Comparison of ENCODE assay signal across 27 cellular contexts in the genomic region with DNA sequence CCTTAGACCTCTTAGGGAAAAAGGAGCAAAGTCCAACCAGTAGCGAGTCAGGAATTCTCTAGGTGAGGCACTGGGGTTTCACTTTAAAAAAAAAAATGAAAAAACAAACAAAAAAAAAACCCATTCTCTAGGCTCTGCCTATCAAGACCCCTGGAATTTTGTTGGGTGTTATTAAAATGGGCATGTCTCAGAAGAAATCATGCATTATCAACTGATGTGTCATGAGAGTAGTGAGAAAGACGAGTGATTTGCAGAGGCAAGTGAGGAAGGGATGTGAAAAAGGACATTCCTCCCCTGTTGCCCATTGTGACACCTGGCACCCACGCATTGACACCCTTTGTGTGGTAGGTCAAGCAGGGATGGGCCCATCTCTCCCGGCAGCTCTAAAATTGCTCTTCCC.
"Had no signal": no experiment of that assay in that cellular context is flagged by ENCODE, and none has a peak within 500 bp of the region (broad histone marks: within the 10 kb centered on the region; RNA-seq: fewer than 3 reads in every experiment).

No MANE protein-coding gene starts in this region.

- H3K4me1 ChIP-seq: heart right ventricle, left lung, lower lobe of right lung, stomach, testis, upper lobe of left lung, vagina had no signal

- ATAC-seq: heart right ventricle; left cardiac atrium; left lung; lower lobe of right lung; natural killer cell; right cardiac atrium; stimulated activated naive B cell treated with anti-CD40 and anti-IgM and Interleukin-4, amounts not matched to agents 10 μg/mL and 1 μg/mL and 100 μg/mL, for 72 hours; stimulated activated naive CD8-positive, alpha-beta T cell treated with anti-CD3 and anti-CD28 coated beads, Interleukin-15, Interleukin-2, amounts not matched to agents 100 U/mL and 50 U/mL, for 24 hours had no signal

- H3K4me3 ChIP-seq: heart right ventricle, hepatocyte, left lung, lower lobe of right lung, ovary, sigmoid colon, smooth muscle cell, stomach, testis, thyroid gland, transverse colon, upper lobe of left lung, vagina had no signal

- H3K79me2 ChIP-seq: hepatocyte had no signal

- H3K4me2 ChIP-seq: hepatocyte, smooth muscle cell had no signal

- H3K27me3 ChIP-seq: hepatocyte, left lung, ovary, sigmoid colon, stomach, testis, thyroid gland, transverse colon, upper lobe of left lung, vagina had no signal

- H3K9me3 ChIP-seq: heart right ventricle, left lung, lower lobe of right lung, ovary, sigmoid colon, stomach, testis, thyroid gland, transverse colon, upper lobe of left lung, vagina had no signal

- DNase-seq: heart right ventricle; islet precursor cell; left cardiac atrium; left lung; lower lobe of right lung; mammary epithelial cell; mesenchymal stem cell; natural killer cell; nephron progenitor cell; ovary; retina; right cardiac atrium; sigmoid colon; stimulated activated CD4-positive, alpha-beta T cell treated with anti-CD3 and anti-CD28 coated beads, Interleukin-1b, Interleukin-23, amount 100 ng/mL, for 48 hours; stimulated activated CD4-positive, alpha-beta T cell treated with anti-CD3 and anti-CD28 coated beads, Interleukin-2, amount 100 ng/mL, for 48 hours; stimulated activated CD4-positive, alpha-beta T cell treated with anti-CD3 and anti-CD28 coated beads, Interleukin-4, amount 100 ng/mL, for 4 hours; stimulated activated CD8-positive, alpha-beta memory T cell treated with anti-CD3 and anti-CD28 coated beads, Interleukin-4, amount 100 ng/mL, for 48 hours; stimulated activated naive B cell treated with anti-CD40 and anti-IgM and Interleukin-4, amounts not matched to agents 10 μg/mL and 1 μg/mL and 100 μg/mL, for 72 hours; stimulated activated naive CD8-positive, alpha-beta T cell treated with anti-CD3 and anti-CD28 coated beads, Interleukin-15, Interleukin-2, amounts not matched to agents 100 U/mL and 50 U/mL, for 24 hours; stomach; testis; thyroid gland; transverse colon; upper lobe of left lung had no signal

- H2AFZ ChIP-seq: hepatocyte had no signal

- H3K36me3 ChIP-seq: heart right ventricle, left lung, lower lobe of right lung, ovary, sigmoid colon, stomach, thyroid gland, transverse colon, upper lobe of left lung, vagina had no signal

- H3K27ac ChIP-seq: heart right ventricle, hepatocyte, left lung, lower lobe of right lung, ovary, sigmoid colon, stomach, testis, thyroid gland, transverse colon, upper lobe of left lung, vagina had no signal
